In genomic region chr21:45138199-45139002, GRCh38 we compare ENCODE assay signal across 8 cellular contexts.
DNase-seq lines count a peak whose midpoint lies in the region; ATAC-seq, FAIRE-seq and TF ChIP-seq lines count a peak whose summit lies in the region.

No MANE protein-coding gene starts in this region.

- H3K4me1 Mint-ChIP-seq in CD14-positive monocyte: peaks cover 7% of the 10 kb centered on the region

- no peak for FAIRE-seq in RCC 7860 (lab: Jason Lieb, UNC)
- no peak for FAIRE-seq in urothelium cell line (lab: Jason Lieb, UNC)

- intact Hi-C loops in CD14-positive monocyte (cut with micrococcal nuclease): no loop called here

- H3K9ac ChIP-seq in parathyroid adenoma: no peak overlapping the region

- DNase-seq in CD14-positive monocyte (ENCODE audit: low spot score): no peak
- DNase-seq in HCEC 1CT: peak; percentile 67
- DNase-seq in RCC 7860 (ENCODE audit: low spot score): peak; percentile 32
- peak; percentile 83 for DNase-seq in activated T-cell treated with anti-CD3 and anti-CD28 coated beads, Interleukin-2, amount 50 U/mL, for 48 hours
- DNase-seq in fibroblast of villous mesenchyme (ENCODE audit: low read depth): peak; percentile 71
- peak; percentile 61 for DNase-seq in urothelium cell line (ENCODE audit: low spot score)

- no peaks in the 10 kb centered on the region for H3K4me1 ChIP-seq in parathyroid adenoma

- H3K79me2 ChIP-seq in parathyroid adenoma: no peaks in the 10 kb centered on the region

- no peaks in the 10 kb centered on the region for H3K9me3 Mint-ChIP-seq in CD14-positive monocyte

- H3K4me3 ChIP-seq in fibroblast of villous mesenchyme (ENCODE audit: low read depth, low read length) (no peak overlapping the region), parathyroid adenoma (ENCODE audit: low read depth, low read length) (no peak overlapping the region)

- ATAC-seq in GM21737 (IDR thresholded peaks at IDR 0.05; ENCODE audit: unreplicated experiment): no peak

- H3K27ac Mint-ChIP-seq in CD14-positive monocyte: peak overlapping the region in 1 of 7 donors; percentile 63

- H3K36me3 Mint-ChIP-seq in CD14-positive monocyte: no peaks in the 10 kb centered on the region

- no peaks in the 10 kb centered on the region for H3K9me3 ChIP-seq in parathyroid adenoma (ENCODE audit: control insufficient read depth, low read length)

- no peak overlapping the region for H3K4me2 ChIP-seq in parathyroid adenoma (ENCODE audit: low read length)

- no peak overlapping the region for H3K4me3 Mint-ChIP-seq in CD14-positive monocyte

- no peak overlapping the region for H3K27ac ChIP-seq in parathyroid adenoma

- no peaks in the 10 kb centered on the region for H3K36me3 ChIP-seq in parathyroid adenoma (ENCODE audit: control insufficient read depth, insufficient read depth, low read length)

- no peaks in the 10 kb centered on the region for H3K27me3 ChIP-seq in parathyroid adenoma (ENCODE audit: control insufficient read depth, insufficient read depth, low read length)

- peaks cover 2 to 6% (median 3%) of the 10 kb centered on the region in 3 donors for H3K27me3 Mint-ChIP-seq in CD14-positive monocyte (ENCODE audit: low read depth in 3 of 3)

- TF ChIP-seq CTCF in CD14-positive monocyte (IDR thresholded peaks at IDR 0.05) (peak; percentile 88), fibroblast of villous mesenchyme (IDR thresholded peaks at IDR 0.05; ENCODE audit: insufficient read depth, low read depth, low read length) (peak; percentile 79), parathyroid adenoma (IDR thresholded peaks at IDR 0.05) (peak; percentile 40)

- no peak overlapping the region for H2AFZ ChIP-seq in parathyroid adenoma
